16 cellular contexts compared by ENCODE assay signal in the genomic region with DNA sequence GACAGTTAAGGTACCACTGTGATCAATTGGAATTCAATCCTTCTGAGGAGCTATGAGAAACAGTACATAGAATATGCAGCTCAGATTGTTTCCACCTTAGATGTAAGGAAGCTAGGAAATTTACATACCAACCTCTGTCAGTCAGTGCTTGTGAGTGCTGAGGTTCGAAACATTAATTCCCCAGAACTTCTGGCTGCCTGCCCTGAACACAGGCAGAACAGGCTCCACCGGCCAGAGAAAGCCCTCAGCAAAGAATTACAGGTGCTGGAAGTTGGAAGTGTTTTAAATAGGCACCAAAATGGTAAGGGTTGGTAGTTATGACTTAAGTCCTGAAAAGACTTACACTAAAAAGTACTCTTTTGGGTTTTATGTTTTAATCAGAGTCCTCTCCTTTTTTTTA.
"Had no signal": no experiment of that assay in that cellular context is flagged by ENCODE, and none has a peak within 500 bp of the region (broad histone marks: within the 10 kb centered on the region; RNA-seq: fewer than 3 reads in every experiment).

No MANE protein-coding gene starts in this region.

- H3K27me3 Mint-ChIP-seq: activated B cell treated with CpG ODN at 0.5 μM for 24 hours had no signal

- DNase-seq: activated B cell treated with CpG ODN at 0.5 μM for 24 hours; activated CD4-positive, alpha-beta T cell treated with anti-CD3 and anti-CD28 coated beads, Interleukin-2, amount 50 U/mL, for 4 hours; activated T-cell treated with anti-CD3 and anti-CD28 coated beads, Interleukin-2, amount 50 U/mL, for 1 hour; amygdala; brain microvascular endothelial cell; esophagus squamous epithelium; foreskin fibroblast; glutamatergic neuron; kidney; left ventricle myocardium superior; stimulated activated CD4-positive, alpha-beta T cell treated with anti-CD3 and anti-CD28 coated beads, Interleukin-12 subunit alpha, Interleukin-12 subunit beta, amount 100 ng/mL, for 4 hours; stimulated activated naive CD4-positive, alpha-beta T cell; substantia nigra had no signal

- H3K4me1 ChIP-seq: esophagus squamous epithelium had no signal

- H3K36me3 Mint-ChIP-seq: activated naive CD4-positive, alpha-beta T cell treated with anti-CD3 and anti-CD28 coated beads, Interleukin-2, amount 50 U/mL, for 72 hours; type B pancreatic cell had no signal

- H3K27ac ChIP-seq: brain microvascular endothelial cell, esophagus squamous epithelium had no signal

- H3K9me3 Mint-ChIP-seq: activated B cell treated with CpG ODN at 0.5 μM for 24 hours; T-helper 1 cell treated with Interleukin-12 subunit alpha and Interleukin-12 subunit beta and Interleukin-4 antibody, amounts not matched to agents 30 μg/mL and 1 μg/mL, for 36 hours had no signal

- H3K4me3 ChIP-seq: esophagus squamous epithelium had no signal

- H3K36me3 ChIP-seq: brain microvascular endothelial cell, esophagus squamous epithelium had no signal

- H3K9me3 ChIP-seq: esophagus squamous epithelium had no signal

- H3K27ac Mint-ChIP-seq: activated B cell treated with CpG ODN at 0.5 μM for 24 hours; activated naive CD4-positive, alpha-beta T cell treated with anti-CD3 and anti-CD28 coated beads, Interleukin-2, amount 50 U/mL, for 72 hours; T-helper 1 cell treated with Interleukin-12 subunit alpha and Interleukin-12 subunit beta and Interleukin-4 antibody, amounts not matched to agents 30 μg/mL and 1 μg/mL, for 36 hours; type B pancreatic cell had no signal

- H3K4me3 Mint-ChIP-seq: activated B cell treated with CpG ODN at 0.5 μM for 24 hours; T-helper 1 cell treated with Interleukin-12 subunit alpha and Interleukin-12 subunit beta and Interleukin-4 antibody, amounts not matched to agents 30 μg/mL and 1 μg/mL, for 36 hours; type B pancreatic cell had no signal

- H3K27me3 ChIP-seq: brain microvascular endothelial cell, esophagus squamous epithelium had no signal

- H3K4me1 Mint-ChIP-seq: activated B cell treated with CpG ODN at 0.5 μM for 24 hours had no signal
